ENCODE assay signal across 30 cellular contexts in genomic region chr18:67728364-67728763, GRCh38.
"Had no signal": no experiment of that assay in that cellular context is flagged by ENCODE, and none has a peak within 500 bp of the region (broad histone marks: within the 10 kb centered on the region; RNA-seq: fewer than 3 reads in every experiment).

No MANE protein-coding gene starts in this region.

- H2AFZ ChIP-seq: PC-9 had no signal

- DNase-seq: activated B cell treated with CpG ODN at 0.5 μM for 24 hours; activated CD4-positive, alpha-beta memory T cell treated with anti-CD3 and anti-CD28 coated beads, Interleukin-2, amount 10 ng/mL, durations not matched to agents 7 days and 5 days; activated CD4-positive, alpha-beta T cell treated with anti-CD3 and anti-CD28 coated beads for 1 hour; activated CD4-positive, alpha-beta T cell treated with anti-CD3 and anti-CD28 coated beads for 48 hours; activated CD8-positive, alpha-beta memory T cell treated with anti-CD3 and anti-CD28 coated beads for 24 hours; activated CD8-positive, alpha-beta memory T cell treated with anti-CD3 and anti-CD28 coated beads, Interleukin-2, amount 10 ng/mL, durations not matched to agents 7 days and 5 days; activated CD8-positive, alpha-beta memory T cell treated with anti-CD3 and anti-CD28 coated beads, Interleukin-2, amount 50 U/mL, for 48 hours; activated effector memory CD4-positive, alpha-beta T cell treated with Interleukin-2 at 50 U/mL for 16 hours; activated naive CD4-positive, alpha-beta T cell treated with anti-CD3 and anti-CD28 coated beads, Interleukin-2, amount 10 ng/mL, durations not matched to agents 7 days and 5 days; activated naive CD8-positive, alpha-beta T cell treated with anti-CD3 and anti-CD28 coated beads, Interleukin-2, amount 50 U/mL, for 24 hours; activated T-cell treated with anti-CD3 and anti-CD28 coated beads, Interleukin-2, amount 50 U/mL, for 48 hours; anterior cingulate cortex; central memory CD4-positive, alpha-beta T cell; NCI-H1092 treated with DMSO at 0.1 percent for 48 hours; NCI-H1417; NCI-H187 treated with DMSO at 0.1 percent for 48 hours; NCI-H2081; NCI-H2171 treated with DMSO at 0.1 percent for 48 hours; NCI-H2227 treated with DMSO at 0.1 percent for 48 hours; NCI-H524 treated with DMSO at 0.1 percent for 48 hours; NK-92 treated with Interleukin-12 subunit alpha and Interleukin-12 subunit beta, amount 100 ng/mL, for 24 hours; PC-9; Right ventricle myocardium superior; SW 1271; T-helper 1 cell; T-helper 2 cell; T-helper 9 cell had no signal

- H3K4me3 ChIP-seq: PC-9 had no signal

- H3K9ac ChIP-seq: KMS-11 had no signal

- ATAC-seq: activated CD8-positive, alpha-beta memory T cell treated with anti-CD3 and anti-CD28 coated beads, Interleukin-2, amount 10 ng/mL, durations not matched to agents 7 days and 5 days; activated naive CD8-positive, alpha-beta T cell treated with anti-CD3 and anti-CD28 coated beads, Interleukin-2, amount 50 U/mL, for 24 hours had no signal

- H3K27ac ChIP-seq: KMS-11, PC-9, RWPE1, VCaP had no signal

- H3K4me2 ChIP-seq: PC-9 had no signal
